ENCODE assay signal across 8 cellular contexts in the genomic region with DNA sequence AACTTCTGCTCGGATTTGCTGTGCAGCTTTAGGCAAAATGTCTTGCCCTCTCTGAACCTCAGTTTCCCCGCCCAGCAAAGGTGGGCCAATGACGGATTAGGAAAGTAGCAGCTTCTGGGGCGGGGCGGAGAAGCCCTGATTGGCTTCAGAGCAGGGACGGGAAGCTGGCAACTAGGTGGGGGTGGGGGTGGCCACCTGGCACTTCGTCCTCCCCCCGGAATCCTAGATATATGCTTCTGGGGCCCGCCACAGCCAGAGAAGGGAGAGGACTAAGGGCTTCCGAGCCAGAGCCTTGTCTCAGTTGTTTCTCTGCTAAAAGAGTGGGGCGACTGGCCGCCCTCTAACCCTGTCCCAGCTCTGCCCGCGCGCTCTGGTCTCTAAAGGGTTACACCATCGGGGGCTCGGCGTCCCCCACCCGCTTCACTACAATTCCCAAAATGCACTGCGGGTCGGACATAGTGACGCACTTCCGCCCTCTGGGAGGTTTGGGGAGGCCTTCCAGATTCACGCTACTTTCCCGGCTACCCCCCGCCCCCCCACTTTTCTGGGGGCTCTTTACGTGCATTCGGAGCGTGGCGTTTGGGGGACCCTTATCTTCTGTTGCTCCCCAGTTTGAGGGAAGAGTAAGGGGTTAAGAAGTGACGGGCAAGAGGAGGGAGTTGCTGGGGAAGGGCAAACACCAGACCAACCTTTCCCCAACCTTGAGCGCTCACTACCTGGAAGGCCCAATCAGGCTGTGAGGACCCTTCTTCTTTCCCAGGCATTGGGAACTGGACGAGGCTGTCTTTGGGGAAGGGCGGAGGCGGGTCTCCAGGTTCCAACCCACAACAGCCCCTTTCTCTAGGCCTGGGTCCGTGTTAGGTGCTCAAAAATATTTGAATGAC. TPM values are rescaled to one million over a fixed set of nuclear protein-coding genes. Genes with fewer than 3 reads are reported as not detected.
DNase-seq lines count a peak whose midpoint lies in the region; ATAC-seq and TF ChIP-seq lines count a peak whose summit lies in the region.

No MANE protein-coding gene starts in this region.

- H3K27me3 Mint-ChIP-seq in activated B cell treated with CpG ODN at 0.5 μM for 24 hours: no peaks in the 10 kb centered on the region

- H3K27ac Mint-ChIP-seq in activated B cell treated with CpG ODN at 0.5 μM for 24 hours: peak overlapping the region; percentile 94

- H3K4me1 ChIP-seq in ACC112 (ENCODE audit: control insufficient read depth, insufficient read depth, low read length, unreplicated experiment): peaks cover 13% of the 10 kb centered on the region

- peak overlapping the region; percentile 77 for H3K27ac ChIP-seq in ACC112 (ENCODE audit: low read depth, low read length)
- H3K27ac ChIP-seq in caudate nucleus (ENCODE audit: low read depth, low read length): peak overlapping the region; percentile 95

- no peaks in the 10 kb centered on the region for H3K36me3 ChIP-seq in ACC112 (ENCODE audit: insufficient read depth, low read length)

- peaks cover 4% of the 10 kb centered on the region for H3K79me2 ChIP-seq in ACC112 (ENCODE audit: control insufficient read depth, insufficient read depth, low read length, unreplicated experiment)

- peak overlapping the region; percentile 92 for H3K4me3 Mint-ChIP-seq in activated B cell treated with CpG ODN at 0.5 μM for 24 hours

- TF ChIP-seq CTCF in activated B cell treated with CpG ODN at 0.5 μM for 24 hours (IDR thresholded peaks at IDR 0.05): no peak

- peak overlapping the region; percentile 69 for H2AFZ ChIP-seq in ACC112 (ENCODE audit: low read length, unreplicated experiment)

- DNase-seq in NCI-H226 (peak; percentile 92), activated B cell treated with CpG ODN at 0.5 μM for 24 hours (peak; percentile 86), caudate nucleus (lab: John Stamatoyannopoulos, UW) (peak; percentile 47 to 94 (median 87)), iris pigment epithelial cell (ENCODE audit: low read depth) (peak; percentile 96), smooth muscle cell of the brain vasculature (ENCODE audit: low read depth, low spot score) (peak; percentile 89)

- H3K36me3 Mint-ChIP-seq in activated B cell treated with CpG ODN at 0.5 μM for 24 hours (ENCODE audit: low read depth): peaks cover 17% of the 10 kb centered on the region

- no peaks in the 10 kb centered on the region for H3K27me3 ChIP-seq in ACC112 (ENCODE audit: insufficient read depth, low read length)

- POLR2A ChIA-PET in activated B cell treated with CpG ODN at 0.5 μM for 24 hours (lab: Charles Lee): interaction anchor here (0.6 to 5.0 kb wide), 17 partner anchors 14 to 1662 kb away, joined by 3 to 60 read pairs (median 4); partner anchors contain the start of genes CCDC61, FOXA3, MYPOP and PPP1R13L

- H3K9me3 Mint-ChIP-seq in activated B cell treated with CpG ODN at 0.5 μM for 24 hours: no peaks in the 10 kb centered on the region

- CTCF ChIA-PET in activated B cell treated with CpG ODN at 0.5 μM for 24 hours (lab: Charles Lee): interaction anchor here (0.6 to 1.4 kb wide), 3 partner anchors 12 to 23 kb away, joined by 3 to 4 read pairs (median 3); partner anchors contain the start of genes FOXA3 and MYPOP

- H3K4me3 ChIP-seq in ACC112 (ENCODE audit: low read depth, low read length): peak overlapping the region; percentile 91

- peaks cover 30% of the 10 kb centered on the region for H3K4me1 Mint-ChIP-seq in activated B cell treated with CpG ODN at 0.5 μM for 24 hours

- ATAC-seq in GM18873 (IDR thresholded peaks at IDR 0.05; ENCODE audit: low FRiP score, unreplicated experiment): peak; percentile 38
- ATAC-seq in HG03139 (IDR thresholded peaks at IDR 0.05; ENCODE audit: unreplicated experiment): peak; percentile 42
- peak; percentile 65 for ATAC-seq in activated B cell treated with CpG ODN at 0.5 μM for 24 hours (ENCODE audit: low read depth)

- intact Hi-C loops in activated B cell treated with CpG ODN at 0.5 μM for 24 hours (cut with micrococcal nuclease): loop anchor here (1.0 to 10.0 kb wide), 7 partner anchors 16 to 458 kb away; partner anchors contain the start of genes CCDC61, FBXO46, MYPOP and PPP5C

RNA-seq across cellular contexts. Expression of gene IRF2BP1, which starts 0.7 kb away (rescaled TPM):
- 14.8 and 17.5 TPM in 2 replicates for total RNA-seq in activated B cell treated with CpG ODN at 0.5 μM for 24 hours

RNA-seq across cellular contexts. Expression of gene MYPOP, which starts 15.7 kb away (rescaled TPM):
- 5.6 and 6.0 TPM in 2 replicates for total RNA-seq in activated B cell treated with CpG ODN at 0.5 μM for 24 hours

RNA-seq across cellular contexts. Expression of gene FOXA3, which starts 22.5 kb away (rescaled TPM):
- total RNA-seq in activated B cell treated with CpG ODN at 0.5 μM for 24 hours: not detected in 2 replicates

RNA-seq across cellular contexts. Expression of gene SYMPK, which starts 23.7 kb away (rescaled TPM):
- total RNA-seq in activated B cell treated with CpG ODN at 0.5 μM for 24 hours: 131 and 150 TPM in 2 replicates

RNA-seq across cellular contexts. Expression of gene NANOS2, which starts 27.9 kb away (rescaled TPM):
- total RNA-seq in activated B cell treated with CpG ODN at 0.5 μM for 24 hours: not detected in 2 replicates

Comparison
In these comparisons a context has a peak if more than half of its experiments do, and no peak if none do; other contexts are left out.
1. Peak in every context shown above with its lines: DNase-seq, ATAC-seq, H3K4me3 ChIP-seq and H3K27ac ChIP-seq.